1 cellular context compared by ENCODE assay signal in genomic region chr2:97663962-97664635, GRCh38.
TF ChIP-seq lines count a peak whose summit lies in the region.

Gene ACTR1B (minus strand): TSS chr2:97664044. CDS start chr2:97663890, 154 bp downstream.

TF ChIP-seq in HepG2, 621 proteins besides CTCF, POLR2A, EP300 and RAD21 (continued from another document and continues in another):
- TF ChIP-seq ZBTB10 (CRISPR knock-in tag; IDR thresholded peaks at IDR 0.05; ENCODE audit: borderline replicate concordance), result 0 out of 2 replicates have a peak, but pooled peaks have one; percentile 41
- no peak for TF ChIP-seq ZSCAN30 (CRISPR knock-in tag; IDR thresholded peaks at IDR 0.05)
- peak; percentile 50; the same call in 1 of the 2 replicates for TF ChIP-seq HOMEZ (CRISPR knock-in tag; IDR thresholded peaks at IDR 0.05; ENCODE audit: low read depth)
- no peak for TF ChIP-seq ZNF747 (CRISPR knock-in tag; IDR thresholded peaks at IDR 0.05; ENCODE audit: borderline replicate concordance)
- peak; percentile 95 for TF ChIP-seq RFXANK (CRISPR knock-in tag; IDR thresholded peaks at IDR 0.05)
- no peak for TF ChIP-seq ZNF484 (CRISPR knock-in tag; IDR thresholded peaks at IDR 0.05; ENCODE audit: borderline replicate concordance, low read depth)
- TF ChIP-seq MIER3 (CRISPR knock-in tag; IDR thresholded peaks at IDR 0.05; ENCODE audit: borderline replicate concordance), result peak; percentile 67
- no peak for TF ChIP-seq PHF5A (CRISPR knock-in tag; IDR thresholded peaks at IDR 0.05; ENCODE audit: low read depth, unreplicated experiment)
- TF ChIP-seq ZNF138 (CRISPR knock-in tag; IDR thresholded peaks at IDR 0.05; ENCODE audit: low read depth), result no peak
- TF ChIP-seq TEF (CRISPR knock-in tag; IDR thresholded peaks at IDR 0.05), result peak; percentile 80; the same call in 1 of the 2 replicates
- no peak for TF ChIP-seq NFIB (CRISPR knock-in tag; IDR thresholded peaks at IDR 0.05; ENCODE audit: borderline replicate concordance)
- peak; percentile 19 for TF ChIP-seq THRA (CRISPR knock-in tag; IDR thresholded peaks at IDR 0.05; ENCODE audit: borderline replicate concordance)
- peak; percentile 81; the same call in 1 of the 2 replicates for TF ChIP-seq TFDP1 (CRISPR knock-in tag; IDR thresholded peaks at IDR 0.05; ENCODE audit: borderline replicate concordance)
- peak; percentile 88 for TF ChIP-seq E2F1 (CRISPR knock-in tag; IDR thresholded peaks at IDR 0.05)
- TF ChIP-seq HIC2 (CRISPR knock-in tag; IDR thresholded peaks at IDR 0.05; ENCODE audit: low read depth), result no peak
- peak; percentile 76 for TF ChIP-seq POLR2AphosphoS5 (IDR thresholded peaks at IDR 0.05; ENCODE audit: low read depth, low read length)
- TF ChIP-seq ZNF282 (IDR thresholded peaks at IDR 0.05; ENCODE audit: partially characterized antibody), result no peak
- peak; percentile 92 for TF ChIP-seq HNRNPLL (IDR thresholded peaks at IDR 0.05; ENCODE audit: low read depth, low read length, poor library complexity, severe bottlenecking)
- TF ChIP-seq CBX1 (IDR thresholded peaks at IDR 0.05; ENCODE audit: low read depth), result peak; percentile 29
- TF ChIP-seq ZNF318 (CRISPR knock-in tag; IDR thresholded peaks at IDR 0.05), result no peak
- no peak for TF ChIP-seq GLMP (CRISPR knock-in tag; IDR thresholded peaks at IDR 0.05; ENCODE audit: borderline replicate concordance)
- TF ChIP-seq NRL (CRISPR knock-in tag; IDR thresholded peaks at IDR 0.05; ENCODE audit: borderline replicate concordance), result peak; percentile 39; the same call in 1 of the 2 replicates
- TF ChIP-seq CENPT (CRISPR knock-in tag; IDR thresholded peaks at IDR 0.05; ENCODE audit: low read depth), result no peak
- TF ChIP-seq ZBTB49 (CRISPR knock-in tag; IDR thresholded peaks at IDR 0.05; ENCODE audit: borderline replicate concordance), result no peak
